10 cellular contexts compared by ENCODE assay signal in genomic region chr5:61623401-61624069, GRCh38.
DNase-seq lines count a peak whose midpoint lies in the region; ATAC-seq, FAIRE-seq and TF ChIP-seq lines count a peak whose summit lies in the region.
"Had no signal": no experiment of that assay in that cellular context is flagged by ENCODE, and none has a peak within 500 bp of the region (broad histone marks: within the 10 kb centered on the region; RNA-seq: fewer than 3 reads in every experiment).

No MANE protein-coding gene starts in this region.

- H3K9me1 ChIP-seq in keratinocyte (ENCODE audit: control insufficient read depth, extremely low read depth, insufficient read depth, low read length) = no peaks in the 10 kb centered on the region

- ATAC-seq in HCT116 = peak; percentile 83

- POLR2A ChIA-PET in HCT116 (lab: Charles Lee) = no interaction called here
- POLR2A ChIA-PET in GM10248 (lab: Yijun Ruan, JAX) = no interaction called here

- H3K27me3 ChIP-seq in HCT116 (ENCODE audit: insufficient read depth, low read length) (no peaks in the 10 kb centered on the region), keratinocyte (ENCODE audit: control insufficient read depth, extremely low read depth, insufficient read depth, low read length) (peaks cover 6% of the 10 kb centered on the region)

- H2AFZ ChIP-seq in HCT116 (ENCODE audit: low read depth, low read length, poor library complexity, severe bottlenecking) = no peak overlapping the region
- no peak overlapping the region for H2AFZ ChIP-seq in keratinocyte (ENCODE audit: control insufficient read depth, low read length)

- H3K4me1 ChIP-seq in HCT116 (ENCODE audit: control insufficient read depth in 1 of 2, insufficient read depth in 2 of 2, low read length in 2 of 2) (no peaks in the 10 kb centered on the region), keratinocyte (ENCODE audit: control insufficient read depth, extremely low read depth, insufficient read depth, low read length) (no peaks in the 10 kb centered on the region)

- no peak for TF ChIP-seq POLR2A in HCT116 (IDR thresholded peaks at IDR 0.05; ENCODE audit: borderline replicate concordance, extremely low read depth, insufficient read depth, insufficient read length)

- intact Hi-C loops in HCT116 (cut with micrococcal nuclease) = no loop called here

- H3K79me2 ChIP-seq in HCT116 (ENCODE audit: insufficient read depth, low read length) = no peaks in the 10 kb centered on the region
- H3K79me2 ChIP-seq in keratinocyte (ENCODE audit: control insufficient read depth, insufficient read depth, low read length) = no peaks in the 10 kb centered on the region

- CTCF ChIA-PET in HCT116 (lab: Charles Lee) (interaction anchor here (0.9 to 1.2 kb wide), 2 partner anchors 9 to 99 kb away, joined by 3 to 4 read pairs; no protein-coding TSS in a partner anchor), GM10248 (lab: Yijun Ruan, JAX) (interaction anchor here (0.9 to 4.1 kb wide), 9 partner anchors 9 to 569 kb away, joined by 3 to 14 read pairs (median 3); no protein-coding TSS in a partner anchor)

- TF ChIP-seq CTCF in AG09309 (IDR thresholded peaks at IDR 0.05; ENCODE audit: control insufficient read depth, insufficient read depth, low read depth, low read length, missing control alignments) (peak; percentile 22), HCT116 (IDR thresholded peaks at IDR 0.05 in 2 of 3, conservative IDR thresholded peaks at IDR 0.05 in 1 of 3; ENCODE audit: borderline replicate concordance in 1 of 3, insufficient read depth in 1 of 3, low read depth in 2 of 3, low read length in 2 of 3) (peak in 2 of 3 experiments; percentile 40 to 53; a peak in 3 of 6 replicates), astrocyte of the cerebellum (IDR thresholded peaks at IDR 0.05; ENCODE audit: low read depth, low read length, missing control alignments) (peak; percentile 32), keratinocyte (optimal IDR thresholded peaks at IDR 0.05 in 1 of 3, IDR thresholded peaks at IDR 0.05 in 1 of 3, conservative IDR thresholded peaks at IDR 0.05 in 1 of 3; ENCODE audit: extremely low read depth in 1 of 3, insufficient read depth in 2 of 3, low read length in 3 of 3) (peak; percentile 9 to 29 (median 22)), GM10248 (IDR thresholded peaks at IDR 0.05; ENCODE audit: control extremely low read depth, extremely low read depth, low read depth, missing control alignments) (no peak)

- H3K9me2 ChIP-seq in HCT116 (ENCODE audit: insufficient read depth) = no peaks in the 10 kb centered on the region

- no peak for DNase-seq in AG09309 (ENCODE audit: low read depth)
- DNase-seq in HCT116 (ENCODE audit: low read depth, low spot score) = no peak
- no peak for DNase-seq in astrocyte of the cerebellum (ENCODE audit: low read depth)
- DNase-seq in keratinocyte (ENCODE audit: low read depth, low spot score) = no peak
- no peak for DNase-seq in activated CD8-positive, alpha-beta memory T cell treated with anti-CD3 and anti-CD28 coated beads, Interleukin-2, amount 50 U/mL, for 4 hours
- no peak for DNase-seq in GM10248 (ENCODE audit: extremely low spot score)
- DNase-seq in activated CD4-positive, alpha-beta T cell treated with anti-CD3 and anti-CD28 coated beads, Interleukin-2, amount 50 U/mL, for 4 hours = no peak
- DNase-seq in mesenteric fat pad (ENCODE audit: low spot score) = no peak
- DNase-seq: retina, SIG-M5 had no signal

- H3K27ac ChIP-seq in HCT116 (ENCODE audit: low read depth, low read length) = no peak overlapping the region
- H3K27ac ChIP-seq in keratinocyte (ENCODE audit: control insufficient read depth, insufficient read depth, low read length) = no peak overlapping the region

- H3K9me3 ChIP-seq in HCT116 (ENCODE audit: control insufficient read depth in 1 of 2, insufficient read depth in 1 of 2, low read depth in 1 of 2, low read length in 2 of 2) (no peaks in the 10 kb centered on the region), keratinocyte (ENCODE audit: control insufficient read depth, low read depth, low read length) (no peaks in the 10 kb centered on the region)

- H3K9ac ChIP-seq in HCT116 (ENCODE audit: low read length) (no peak overlapping the region), keratinocyte (ENCODE audit: control insufficient read depth, extremely low read depth, insufficient read depth, low read length) (no peak overlapping the region)

- H4K20me1 ChIP-seq in HCT116 (ENCODE audit: insufficient read depth) (no peaks in the 10 kb centered on the region), keratinocyte (ENCODE audit: control insufficient read depth, extremely low read depth, insufficient read depth, low read length) (no peaks in the 10 kb centered on the region)

- H3K4me3 ChIP-seq in AG09309 (ENCODE audit: control insufficient read depth, low read depth, low read length) (no peak overlapping the region), HCT116 (replicated peaks in 1 of 2; ENCODE audit: low read depth in 1 of 2, low read length in 2 of 2) (no peak overlapping the region), astrocyte of the cerebellum (ENCODE audit: low read depth, low read length) (no peak overlapping the region), keratinocyte (ENCODE audit: control insufficient read depth in 2 of 3, extremely low read depth in 1 of 3, insufficient read depth in 2 of 3, low read depth in 1 of 3, low read length in 3 of 3) (no peak overlapping the region)

- RAD21 ChIA-PET in HCT116 (lab: Charles Lee; ENCODE audit: low non-redundant PET in 1 of 2, low total read pairs in 2 of 2, uncharacterized antibody in 2 of 2, unreplicated experiment in 2 of 2) = no interaction called here

- peak; percentile 21; the same call in 1 of the 2 replicates for TF ChIP-seq RAD21 in HCT116 (IDR thresholded peaks at IDR 0.05; ENCODE audit: low read depth)

- no TSS peak for BruUV-seq in HCT116 (replicated peaks; lab: Mats Ljungman, UMichigan)

- in situ Hi-C loops in astrocyte of the cerebellum (cut with HindIII; ENCODE audit: low sequenced_read_pairs) = no loop called here

- no peaks in the 10 kb centered on the region for H3K36me3 ChIP-seq in HCT116 (ENCODE audit: control insufficient read depth in 1 of 2, insufficient read depth in 2 of 2, low read length in 2 of 2)
- H3K36me3 ChIP-seq in keratinocyte (ENCODE audit: control insufficient read depth in 2 of 2, extremely low read depth in 1 of 2, insufficient read depth in 2 of 2, low read length in 2 of 2) = no peaks in the 10 kb centered on the region

- dilution Hi-C loops in keratinocyte (cut with MboI; ENCODE audit: extremely low pct_ligation_motif_present, low sequenced_read_pairs) = no loop called here

- H3K4me2 ChIP-seq in HCT116 (ENCODE audit: low read length) = no peak overlapping the region
- H3K4me2 ChIP-seq in keratinocyte (ENCODE audit: control insufficient read depth, extremely low read depth, insufficient read depth, low read depth, low read length) = no peak overlapping the region

- no peak for FAIRE-seq in keratinocyte (lab: Jason Lieb, UNC)

TF ChIP-seq in HCT116, 20 proteins besides CTCF, POLR2A, EP300 and RAD21:
- TF ChIP-seq FOSL1 (IDR thresholded peaks at IDR 0.05; ENCODE audit: low read depth) (no peak), SRF (IDR thresholded peaks at IDR 0.05; ENCODE audit: low read depth) (no peak), SIN3A (IDR thresholded peaks at IDR 0.05; ENCODE audit: low read depth) (no peak), ZFX (IDR thresholded peaks at IDR 0.05) (no peak)
TF ChIP-seq in HCT116: peak in this region for 0.
